24 cellular contexts compared by ENCODE assay signal in genomic region chr1:161054805-161055204, GRCh38. TPM values are rescaled to one million over a fixed set of nuclear protein-coding genes. Genes with fewer than 3 reads are reported as not detected.
DNase-seq lines count a peak whose midpoint lies in the region; ATAC-seq, FAIRE-seq and TF ChIP-seq lines count a peak whose summit lies in the region.
"Had no signal": no experiment of that assay in that cellular context is flagged by ENCODE, and none has a peak within 500 bp of the region (broad histone marks: within the 10 kb centered on the region; RNA-seq: fewer than 3 reads in every experiment).

No MANE protein-coding gene starts in this region.

- no peaks in the 10 kb centered on the region for H3K36me3 Mint-ChIP-seq in neural progenitor cell

- H3K9me3 Mint-ChIP-seq in neural progenitor cell: peaks cover 2% of the 10 kb centered on the region

- no peak for ATAC-seq in SK-N-SH treated with all-trans-retinoic acid at 6 μM for 48 hours
- peak; percentile 36; the same call in 2 of the 3 replicates for ATAC-seq in K562
- ATAC-seq in HG03196 (IDR thresholded peaks at IDR 0.05; ENCODE audit: unreplicated experiment): no peak
- ATAC-seq: activated CD4-positive, CD25-positive, alpha-beta regulatory T cell treated with anti-CD3 and anti-CD28 coated beads, Interleukin-2, amount 50 U/mL, for 24 hours; left lobe of liver had no signal

- H3K27ac ChIP-seq in SK-N-SH (ENCODE audit: low read depth in 2 of 2, low read length in 1 of 2) (no peak overlapping the region), K562 (ENCODE audit: extremely low read depth, low read depth, low read length) (no peak overlapping the region), neural progenitor cell (no peak overlapping the region), coronary artery (no peak overlapping the region)
- H3K27ac ChIP-seq: BLaER1, breast epithelium had no signal

- H2AFZ ChIP-seq in SK-N-SH (ENCODE audit: low read depth) (no peak overlapping the region), K562 (ENCODE audit: low read depth, low read length) (no peak overlapping the region), neural progenitor cell (replicated peaks) (no peak overlapping the region)

- H3K4me3 Mint-ChIP-seq in neural progenitor cell: no peak overlapping the region

- CTCF ChIA-PET in SK-N-SH (lab: Yijun Ruan, JAX) (interaction anchor here (0.7 to 1.5 kb wide), 3 partner anchors 16 to 43 kb away, joined by 3 to 4 read pairs (median 3); partner anchors contain the start of gene KLHDC9), K562 (lab: Yijun Ruan, JAX; ENCODE audit: low intra/inter-chr PET ratio) (no interaction called here)

- no peaks in the 10 kb centered on the region for H3K9me2 ChIP-seq in SK-N-SH

- H3K9ac ChIP-seq in SK-N-SH (no peak overlapping the region), K562 (ENCODE audit: insufficient read depth in 1 of 2, low read depth in 2 of 2, low read length in 2 of 2) (peak overlapping the region in 1 of 2 experiments; percentile 17; a peak in 1 of 4 replicates), neural progenitor cell (no peak overlapping the region)
- H3K9ac ChIP-seq: BLaER1 had no signal

- H3K4me3 ChIP-seq in SK-N-SH (ENCODE audit: low read depth in 2 of 2, low read length in 1 of 2): no peak overlapping the region
- no peak overlapping the region for H3K4me3 ChIP-seq in HFF-Myc (replicated peaks; ENCODE audit: low read depth, low read length)
- H3K4me3 ChIP-seq in K562: no peak overlapping the region
- no peak overlapping the region for H3K4me3 ChIP-seq in neural progenitor cell
- no peak overlapping the region for H3K4me3 ChIP-seq in coronary artery
- H3K4me3 ChIP-seq: BLaER1, breast epithelium had no signal

- H3K36me3 ChIP-seq in SK-N-SH (replicated peaks in 1 of 2; ENCODE audit: control insufficient read depth in 1 of 2, insufficient read depth in 2 of 2, low read length in 1 of 2) (no peaks in the 10 kb centered on the region), K562 (ENCODE audit: control insufficient read depth, insufficient read depth, low read length) (no peaks in the 10 kb centered on the region), neural progenitor cell (no peaks in the 10 kb centered on the region)
- H3K36me3 ChIP-seq: breast epithelium had no signal

- TF ChIP-seq EP300 in SK-N-SH (IDR thresholded peaks at IDR 0.05; ENCODE audit: borderline replicate concordance in 1 of 2, low read depth in 1 of 2, low read length in 1 of 2) (no peak), K562 (IDR thresholded peaks at IDR 0.05; ENCODE audit: low read length) (no peak)

- H3F3A ChIP-seq in SK-N-SH (replicated peaks; ENCODE audit: insufficient read depth): no peaks in the 10 kb centered on the region
- H3F3A ChIP-seq in neural progenitor cell (ENCODE audit: low read depth): no peaks in the 10 kb centered on the region

- H3K27me3 Mint-ChIP-seq in neural progenitor cell (ENCODE audit: insufficient read depth, low read depth): no peaks in the 10 kb centered on the region

- no peak for DNase-seq in SK-N-SH
- no peak for DNase-seq in HFF-Myc (ENCODE audit: extremely low read depth, low read depth)
- peak in 1 of 4 experiments; percentile 16 for DNase-seq in K562 (ENCODE audit: extremely low read depth in 1 of 4, low spot score in 3 of 4)
- DNase-seq in neural progenitor cell (ENCODE audit: low spot score): no peak
- no peak for DNase-seq in pons (ENCODE audit: low spot score)
- DNase-seq in coronary artery (ENCODE audit: low spot score): no peak
- DNase-seq: 8988T; DMS 273 treated with DMSO at 0.1 percent for 48 hours; GDM1; NCI-H1048; NCI-H2107; NCI-H510A treated with DMSO at 0.1 percent for 48 hours; SHP77 treated with DMSO at 0.1 percent for 48 hours; stimulated activated CD4-positive, alpha-beta T cell treated with anti-CD3 and anti-CD28 coated beads, Interleukin-12 subunit alpha, Interleukin-12 subunit beta, amount 100 ng/mL, for 4 hours; substantia nigra; T-helper 2 cell had no signal

- no peaks in the 10 kb centered on the region for H3K9me1 ChIP-seq in K562 (ENCODE audit: control insufficient read depth, insufficient read depth, low read length)

- no peak overlapping the region for H3K4me2 ChIP-seq in SK-N-SH
- no peak overlapping the region for H3K4me2 ChIP-seq in K562 (ENCODE audit: insufficient read depth, low read length)
- H3K4me2 ChIP-seq in neural progenitor cell: no peak overlapping the region
- H3K4me2 ChIP-seq: BLaER1 had no signal

- 54% methylated on average over 5 of the region's 7 CpGs for WGBS in SK-N-SH (ENCODE audit: low lambda C conversion rate)
- 39% methylated on average over 7 of the region's 7 CpGs for WGBS in K562 (ENCODE audit: insufficient coverage, low coverage, missing lambda C conversion rate)

- TF ChIP-seq RAD21 in SK-N-SH (IDR thresholded peaks at IDR 0.05; ENCODE audit: low read length): no peak
- peak in 1 of 2 experiments; percentile 21; a peak in 1 of 4 replicates for TF ChIP-seq RAD21 in K562 (CRISPR knock-in tag; conservative IDR thresholded peaks at IDR 0.05 in 1 of 2, IDR thresholded peaks at IDR 0.05 in 1 of 2)

- H3K9me3 ChIP-seq in SK-N-SH (no peaks in the 10 kb centered on the region), K562 (replicated peaks; ENCODE audit: control insufficient read depth, insufficient read depth, low read depth, low read length) (no peaks in the 10 kb centered on the region), neural progenitor cell (ENCODE audit: low read depth) (no peaks in the 10 kb centered on the region)
- H3K9me3 ChIP-seq: BLaER1, breast epithelium had no signal

- POLR2A ChIA-PET in SK-N-SH (lab: Yijun Ruan, JAX): no interaction called here
- POLR2A ChIA-PET in K562 (lab: Yijun Ruan, JAX): interaction anchor here (0.6 to 2.6 kb wide), 3 partner anchors 9 to 756 kb away, joined by 3 to 13 read pairs (median 3); partner anchors contain the start of gene USF1

- H3K27me3 ChIP-seq in SK-N-SH (ENCODE audit: insufficient read depth) (no peaks in the 10 kb centered on the region), K562 (ENCODE audit: control insufficient read depth in 2 of 2, insufficient read depth in 2 of 2, low read length in 2 of 2) (no peaks in the 10 kb centered on the region), neural progenitor cell (no peaks in the 10 kb centered on the region)
- H3K27me3 ChIP-seq: BLaER1, breast epithelium had no signal

- intact Hi-C loops in K562 (cut with micrococcal nuclease): no loop called here

- H4K20me1 ChIP-seq in SK-N-SH (ENCODE audit: insufficient read depth) (no peaks in the 10 kb centered on the region), K562 (replicated peaks; ENCODE audit: control insufficient read depth, insufficient read depth, low read length) (no peaks in the 10 kb centered on the region), neural progenitor cell (ENCODE audit: low read depth) (no peaks in the 10 kb centered on the region)

- no peak for TF ChIP-seq POLR2A in K562 (conservative IDR thresholded peaks at IDR 0.05)

- in situ Hi-C loops in K562 (cut with MboI): no loop called here

- H3K79me2 ChIP-seq in SK-N-SH (ENCODE audit: insufficient read depth) (no peaks in the 10 kb centered on the region), K562 (ENCODE audit: control insufficient read depth, insufficient read depth, low read length) (no peaks in the 10 kb centered on the region), neural progenitor cell (ENCODE audit: low read depth) (no peaks in the 10 kb centered on the region)

- no peak for FAIRE-seq in K562 (lab: Jason Lieb, UNC)
- FAIRE-seq: urothelium cell line had no signal

- no TSS peak for BruUV-seq in K562 (replicated peaks; lab: Mats Ljungman, UMichigan)

- peak; percentile 34; the same call in 1 of the 2 replicates for TF ChIP-seq CTCF in SK-N-SH (IDR thresholded peaks at IDR 0.05)
- peak; percentile 15 for TF ChIP-seq CTCF in HFF-Myc (IDR thresholded peaks at IDR 0.05; ENCODE audit: low read depth, low read length, missing control alignments)
- TF ChIP-seq CTCF in K562 (IDR thresholded peaks at IDR 0.05 in 2 of 3, conservative IDR thresholded peaks at IDR 0.05 in 1 of 3; ENCODE audit: insufficient read depth in 2 of 3, low read depth in 1 of 3, low read length in 3 of 3): peak in 2 of 3 experiments; percentile 6 to 25; a peak in 1 of 6 replicates
- peak; percentile 24 for TF ChIP-seq CTCF in neural progenitor cell (IDR thresholded peaks at IDR 0.05)
- TF ChIP-seq CTCF in coronary artery (IDR thresholded peaks at IDR 0.05): no peak

- H3K4me1 ChIP-seq in SK-N-SH (ENCODE audit: control insufficient read depth in 1 of 2, insufficient read depth in 2 of 2, low read depth in 1 of 2, low read length in 1 of 2) (no peaks in the 10 kb centered on the region), K562 (replicated peaks in 1 of 2; ENCODE audit: control insufficient read depth in 2 of 2, insufficient read depth in 2 of 2, low read length in 2 of 2) (peaks cover 3 to 5% of the 10 kb centered on the region in 2 experiments; a peak in 4 of 5 replicates), neural progenitor cell (no peaks in the 10 kb centered on the region)
- H3K4me1 ChIP-seq: BLaER1, breast epithelium had no signal

- no peaks in the 10 kb centered on the region for H3K4me1 Mint-ChIP-seq in neural progenitor cell

- no peak overlapping the region for H3K27ac Mint-ChIP-seq in neural progenitor cell

RNA-seq across cellular contexts. Expression of gene USF1, which starts 9.0 kb away (rescaled TPM):
- polyA plus RNA-seq in SK-N-SH (2012; rRNA removed): 43.1 and 61.9 TPM in 2 replicates
- polyA plus RNA-seq in SK-N-SH (2012; cell fraction: cytosol; rRNA removed): 14.6 and 22.6 TPM in 2 replicates
- polyA plus RNA-seq in SK-N-SH (2012; cell fraction: nucleus; rRNA removed): 204 and 232 TPM in 2 replicates
- total RNA-seq in K562 (2011; cell fraction: chromatin; rRNA removed; ENCODE audit: low replicate concordance): 56.3 and 125 TPM in 2 replicates
- 93.4 and 97.7 TPM in 2 replicates for total RNA-seq in K562 (2011; cell fraction: nucleolus; rRNA removed)
- 70.5 and 77.6 TPM in 2 replicates for total RNA-seq in K562 (2011; cell fraction: nucleoplasm; rRNA removed)
- 59.8 and 77.5 TPM in 2 replicates for total RNA-seq in K562 (2014; rRNA removed)
- 43.1 and 52.9 TPM in 2 replicates for total RNA-seq in K562 (2014; rRNA removed; fragmentation: Illumina TruSeq; extraction: Trizol)
- 56.4 and 57.5 TPM in 2 replicates for total RNA-seq in K562 (2015; rRNA removed; fragmentation: Illumina TruSeq; extraction: Trizol)
- 50.6 and 51.1 TPM in 2 replicates for total RNA-seq in K562 (2021)
- polyA plus RNA-seq in K562 (2011; rRNA removed): 52.8 and 54.2 TPM in 2 replicates
- polyA plus RNA-seq in K562 (2011; cell fraction: cytosol; rRNA removed): 52.1 and 58.4 TPM in 2 replicates
- polyA plus RNA-seq in K562 (2011; cell fraction: nucleus; rRNA removed): 205 and 262 TPM in 2 replicates
- polyA plus RNA-seq in K562 (2012): 44.8 and 45.4 TPM in 2 replicates
- polyA plus RNA-seq in K562 (2014; fragmentation: Illumina TruSeq; extraction: Trizol): 53.1 and 57.5 TPM in 2 replicates
- 10 to 100 TPM in 1 of 2 experiments, 1 to 10 TPM in 1; 7.4 to 46.3 TPM for polyA plus RNA-seq in K562 (2014; fragmentation: Nextera tagmentation; extraction: Ambion mirVana)
- polyA plus RNA-seq in K562 (2014; rRNA removed): 50.9 and 60.2 TPM in 2 replicates
- 67.4 and 82.4 TPM in 2 replicates for polyA minus RNA-seq in K562 (2011; rRNA and poly(A)+ RNA removed)
- polyA minus RNA-seq in K562 (2011; cell fraction: cytosol; rRNA and poly(A)+ RNA removed): 31.4 and 33.5 TPM in 2 replicates
- polyA minus RNA-seq in K562 (2011; cell fraction: nucleus; rRNA and poly(A)+ RNA removed): 33.8 and 36.8 TPM in 2 replicates
- 74.4 and 103 TPM in 2 replicates for total RNA-seq in neural progenitor cell (ENCODE audit: low replicate concordance)

RNA-seq across cellular contexts. Expression of gene ARHGAP30, which starts 14.9 kb away (rescaled TPM):
- polyA plus RNA-seq in SK-N-SH (2012; rRNA removed): 0.05 TPM in 1 of 2 replicates, not detected in the other
- 0.04 TPM in 2 replicates for polyA plus RNA-seq in SK-N-SH (2012; cell fraction: cytosol; rRNA removed)
- polyA plus RNA-seq in SK-N-SH (2012; cell fraction: nucleus; rRNA removed): 0.15 and 0.25 TPM in 2 replicates
- 0.12 and 0.28 TPM in 2 replicates for total RNA-seq in K562 (2011; cell fraction: chromatin; rRNA removed; ENCODE audit: low replicate concordance)
- 0.13 and 0.17 TPM in 2 replicates for total RNA-seq in K562 (2011; cell fraction: nucleolus; rRNA removed)
- 0.15 TPM in 1 of 2 replicates, not detected in the other for total RNA-seq in K562 (2011; cell fraction: nucleoplasm; rRNA removed)
- 0.04 and 0.73 TPM in 2 replicates for total RNA-seq in K562 (2014; rRNA removed)
- total RNA-seq in K562 (2014; rRNA removed; fragmentation: Illumina TruSeq; extraction: Trizol): 0.06 and 0.07 TPM in 2 replicates
- total RNA-seq in K562 (2015; rRNA removed; fragmentation: Illumina TruSeq; extraction: Trizol): 0.04 and 0.07 TPM in 2 replicates
- 0.35 and 0.42 TPM in 2 replicates for total RNA-seq in K562 (2021)
- 0.12 and 0.20 TPM in 2 replicates for polyA plus RNA-seq in K562 (2011; rRNA removed)
- 0.15 and 0.58 TPM in 2 replicates for polyA plus RNA-seq in K562 (2011; cell fraction: cytosol; rRNA removed)
- polyA plus RNA-seq in K562 (2011; cell fraction: nucleus; rRNA removed): 0.10 and 0.28 TPM in 2 replicates
- 0.21 and 0.39 TPM in 2 replicates for polyA plus RNA-seq in K562 (2012)
- polyA plus RNA-seq in K562 (2014; fragmentation: Illumina TruSeq; extraction: Trizol): 0.11 and 0.12 TPM in 2 replicates
- polyA plus RNA-seq in K562 (2014; fragmentation: Nextera tagmentation; extraction: Ambion mirVana): under 1 TPM; 0.01 to 0.03 TPM
- polyA plus RNA-seq in K562 (2014; rRNA removed): 0.17 and 0.18 TPM in 2 replicates
- polyA minus RNA-seq in K562 (2011; rRNA and poly(A)+ RNA removed): 0.09 and 0.14 TPM in 2 replicates
- polyA minus RNA-seq in K562 (2011; cell fraction: cytosol; rRNA and poly(A)+ RNA removed): 0.19 TPM in 1 of 2 replicates, not detected in the other
- not detected in 2 replicates for polyA minus RNA-seq in K562 (2011; cell fraction: nucleus; rRNA and poly(A)+ RNA removed)
- 0.06 TPM in 1 of 2 replicates, not detected in the other for total RNA-seq in neural progenitor cell (ENCODE audit: low replicate concordance)
- total RNA-seq: glomerular endothelial cell had no signal

RNA-seq across cellular contexts. Expression of gene TSTD1, which starts 16.0 kb away (rescaled TPM):
- polyA plus RNA-seq in SK-N-SH (2012; rRNA removed): 80.7 and 93.9 TPM in 2 replicates
- 92.0 and 96.5 TPM in 2 replicates for polyA plus RNA-seq in SK-N-SH (2012; cell fraction: cytosol; rRNA removed)
- polyA plus RNA-seq in SK-N-SH (2012; cell fraction: nucleus; rRNA removed): 45.2 and 63.8 TPM in 2 replicates
- total RNA-seq in K562 (2011; cell fraction: chromatin; rRNA removed; ENCODE audit: low replicate concordance): 1.5 and 4.4 TPM in 2 replicates
- 2.0 and 3.0 TPM in 2 replicates for total RNA-seq in K562 (2011; cell fraction: nucleolus; rRNA removed)
- 2.4 and 4.0 TPM in 2 replicates for total RNA-seq in K562 (2011; cell fraction: nucleoplasm; rRNA removed)
- total RNA-seq in K562 (2014; rRNA removed): not detected in 2 replicates
- total RNA-seq in K562 (2014; rRNA removed; fragmentation: Illumina TruSeq; extraction: Trizol): not detected in 2 replicates
- total RNA-seq in K562 (2015; rRNA removed; fragmentation: Illumina TruSeq; extraction: Trizol): 0.23 TPM in 1 of 2 replicates, not detected in the other
- total RNA-seq in K562 (2021): 0.38 and 0.53 TPM in 2 replicates
- 0.23 TPM in 1 of 2 replicates, not detected in the other for polyA plus RNA-seq in K562 (2011; rRNA removed)
- not detected in 2 replicates for polyA plus RNA-seq in K562 (2011; cell fraction: cytosol; rRNA removed)
- polyA plus RNA-seq in K562 (2011; cell fraction: nucleus; rRNA removed): 1.3 and 3.0 TPM in 2 replicates
- polyA plus RNA-seq in K562 (2012): 0.26 and 0.84 TPM in 2 replicates
- polyA plus RNA-seq in K562 (2014; fragmentation: Illumina TruSeq; extraction: Trizol): not detected in 2 replicates
- not detected for polyA plus RNA-seq in K562 (2014; fragmentation: Nextera tagmentation; extraction: Ambion mirVana)
- 0.23 and 0.27 TPM in 2 replicates for polyA plus RNA-seq in K562 (2014; rRNA removed)
- polyA minus RNA-seq in K562 (2011; rRNA and poly(A)+ RNA removed): 0.53 TPM in 1 of 2 replicates, not detected in the other
- not detected in 2 replicates for polyA minus RNA-seq in K562 (2011; cell fraction: cytosol; rRNA and poly(A)+ RNA removed)
- 0.81 and 1.1 TPM in 2 replicates for polyA minus RNA-seq in K562 (2011; cell fraction: nucleus; rRNA and poly(A)+ RNA removed)
- 29.9 and 59.9 TPM in 2 replicates for total RNA-seq in neural progenitor cell (ENCODE audit: low replicate concordance)

RNA-seq across cellular contexts. Expression of gene F11R, which starts 33.9 kb away (rescaled TPM):
- polyA plus RNA-seq in SK-N-SH (2012; rRNA removed) (9.0 and 13.7 TPM in 2 replicates), K562 (2011; rRNA removed) (187 and 204 TPM in 2 replicates), K562 (2014; fragmentation: Illumina TruSeq; extraction: Trizol) (101 and 117 TPM in 2 replicates), K562 (2014; fragmentation: Nextera tagmentation; extraction: Ambion mirVana) (10 to 100 TPM; 30.6 to 52.5 TPM), K562 (2014; rRNA removed) (29.3 and 34.0 TPM in 2 replicates)
- 5.7 and 8.6 TPM in 2 replicates for polyA plus RNA-seq in SK-N-SH (2012; cell fraction: cytosol; rRNA removed)
- 19.4 and 35.1 TPM in 2 replicates for polyA plus RNA-seq in SK-N-SH (2012; cell fraction: nucleus; rRNA removed)
- 141 and 286 TPM in 2 replicates for total RNA-seq in K562 (2011; cell fraction: chromatin; rRNA removed; ENCODE audit: low replicate concordance)
- 122 and 178 TPM in 2 replicates for total RNA-seq in K562 (2011; cell fraction: nucleolus; rRNA removed)
- 177 and 186 TPM in 2 replicates for total RNA-seq in K562 (2011; cell fraction: nucleoplasm; rRNA removed)
- total RNA-seq in K562 (2014; rRNA removed) (27.4 and 33.9 TPM in 2 replicates), K562 (2014; rRNA removed; fragmentation: Illumina TruSeq; extraction: Trizol) (66.3 and 74.4 TPM in 2 replicates), K562 (2015; rRNA removed; fragmentation: Illumina TruSeq; extraction: Trizol) (45.6 and 46.4 TPM in 2 replicates), K562 (2021) (52.9 and 60.6 TPM in 2 replicates), neural progenitor cell (ENCODE audit: low replicate concordance) (60.0 and 69.3 TPM in 2 replicates)
- 165 and 171 TPM in 2 replicates for polyA plus RNA-seq in K562 (2011; cell fraction: cytosol; rRNA removed)
- polyA plus RNA-seq in K562 (2011; cell fraction: nucleus; rRNA removed): 81.4 and 97.5 TPM in 2 replicates
- polyA plus RNA-seq in K562 (2012): 38.5 and 65.7 TPM in 2 replicates
- 160 and 231 TPM in 2 replicates for polyA minus RNA-seq in K562 (2011; rRNA and poly(A)+ RNA removed)
- polyA minus RNA-seq in K562 (2011; cell fraction: cytosol; rRNA and poly(A)+ RNA removed): 62.2 and 87.5 TPM in 2 replicates
- polyA minus RNA-seq in K562 (2011; cell fraction: nucleus; rRNA and poly(A)+ RNA removed): 21.8 and 42.3 TPM in 2 replicates

RNA-seq across cellular contexts. Expression of gene NECTIN4, which starts 34.6 kb away (rescaled TPM):
- polyA plus RNA-seq in SK-N-SH (2012; rRNA removed) (0.59 and 1.9 TPM in 2 replicates), K562 (2011; rRNA removed) (0.01 TPM in 1 of 2 replicates, not detected in the other), K562 (2014; fragmentation: Illumina TruSeq; extraction: Trizol) (not detected in 2 replicates), K562 (2014; fragmentation: Nextera tagmentation; extraction: Ambion mirVana) (not detected), K562 (2014; rRNA removed) (0.09 TPM in 1 of 2 replicates, not detected in the other)
- 1.0 and 1.2 TPM in 2 replicates for polyA plus RNA-seq in SK-N-SH (2012; cell fraction: cytosol; rRNA removed)
- 0.39 and 0.99 TPM in 2 replicates for polyA plus RNA-seq in SK-N-SH (2012; cell fraction: nucleus; rRNA removed)
- 0.16 and 0.25 TPM in 2 replicates for total RNA-seq in K562 (2011; cell fraction: chromatin; rRNA removed; ENCODE audit: low replicate concordance)
- not detected in 2 replicates for total RNA-seq in K562 (2011; cell fraction: nucleolus; rRNA removed)
- not detected in 2 replicates for total RNA-seq in K562 (2011; cell fraction: nucleoplasm; rRNA removed)
- total RNA-seq in K562 (2014; rRNA removed) (not detected in 2 replicates), K562 (2014; rRNA removed; fragmentation: Illumina TruSeq; extraction: Trizol) (not detected in 2 replicates), K562 (2015; rRNA removed; fragmentation: Illumina TruSeq; extraction: Trizol) (not detected in 2 replicates), K562 (2021) (0.09 TPM in 1 of 2 replicates, not detected in the other), neural progenitor cell (ENCODE audit: low replicate concordance) (0.06 TPM in 1 of 2 replicates, not detected in the other)
- polyA plus RNA-seq in K562 (2011; cell fraction: cytosol; rRNA removed): 0.01 and 0.13 TPM in 2 replicates
- polyA plus RNA-seq in K562 (2011; cell fraction: nucleus; rRNA removed): 0.10 and 0.18 TPM in 2 replicates
- polyA plus RNA-seq in K562 (2012): 0.07 and 0.12 TPM in 2 replicates
- not detected in 2 replicates for polyA minus RNA-seq in K562 (2011; rRNA and poly(A)+ RNA removed)
- polyA minus RNA-seq in K562 (2011; cell fraction: cytosol; rRNA and poly(A)+ RNA removed): not detected in 2 replicates
- 0.27 TPM in 1 of 2 replicates, not detected in the other for polyA minus RNA-seq in K562 (2011; cell fraction: nucleus; rRNA and poly(A)+ RNA removed)
- total RNA-seq: left lobe of liver had no signal

Comparison
In these comparisons a context has a peak if more than half of its experiments do, and no peak if none do; other contexts are left out.
1. Of the 27 proteins assayed by ChIP-seq in both K562 and SK-N-SH: peak only in K562: none; only in SK-N-SH: none; in both: CTCF; in neither: 25; mixed calls (peak in some experiments, not most) for 1.